Comparison of ENCODE assay signal across 8 cellular contexts in genomic region chr15:77907824-77908751, GRCh38.
DNase-seq lines count a peak whose midpoint lies in the region; ATAC-seq, FAIRE-seq and TF ChIP-seq lines count a peak whose summit lies in the region.

No MANE protein-coding gene starts in this region.

- 0 out of 2 replicates have a peak overlapping the region, but pooled peaks have one; percentile 65 for H2AFZ ChIP-seq in PC-3 (ENCODE audit: low read length)

- peak; percentile 26 for TF ChIP-seq CTCF in AG09319 (IDR thresholded peaks at IDR 0.05; ENCODE audit: low read depth, low read length)
- peak; percentile 53 for TF ChIP-seq CTCF in PC-3 (conservative IDR thresholded peaks at IDR 0.05; ENCODE audit: low read depth, low read length)
- TF ChIP-seq CTCF in astrocyte of the cerebellum (IDR thresholded peaks at IDR 0.05; ENCODE audit: low read depth, low read length, missing control alignments): peak; percentile 57
- TF ChIP-seq CTCF in lower lobe of right lung (IDR thresholded peaks at IDR 0.05): peak; percentile 30
- TF ChIP-seq CTCF in type B pancreatic cell (conservative IDR thresholded peaks at IDR 0.05): no peak

- no peak overlapping the region for H3K9ac ChIP-seq in PC-3 (ENCODE audit: low read length)

- intact Hi-C loops in PC-3 (cut with micrococcal nuclease) (no loop called here), lower lobe of right lung (cut with DNase I) (no loop called here)

- H3K4me2 ChIP-seq in PC-3 (ENCODE audit: low read length): peak overlapping the region; percentile 69; the same call in 1 of the 2 replicates

- H3K4me3 Mint-ChIP-seq in type B pancreatic cell: no peak overlapping the region

- no peaks in the 10 kb centered on the region for H3K36me3 Mint-ChIP-seq in type B pancreatic cell

- ATAC-seq in PC-3 (peak; percentile 68), lower lobe of right lung (peak; percentile 55 to 56), GM18505 (IDR thresholded peaks at IDR 0.05; ENCODE audit: unreplicated experiment) (no peak)

- no peaks in the 10 kb centered on the region for H3K9me3 ChIP-seq in PC-3 (ENCODE audit: low read length)
- H3K9me3 ChIP-seq in lower lobe of right lung: no peaks in the 10 kb centered on the region

- H3K4me1 ChIP-seq in PC-3 (ENCODE audit: insufficient read depth, low read length): no peaks in the 10 kb centered on the region
- H3K4me1 ChIP-seq in lower lobe of right lung: no peaks in the 10 kb centered on the region

- POLR2A ChIA-PET in PC-3 (lab: Charles Lee; ENCODE audit: unreplicated experiment): no interaction called here

- H3K27ac ChIP-seq in PC-3 (ENCODE audit: low read length) (no peak overlapping the region), lower lobe of right lung (no peak overlapping the region)

- no peaks in the 10 kb centered on the region for H3K9me3 Mint-ChIP-seq in type B pancreatic cell

- FAIRE-seq in GM19239 (lab: Jason Lieb, UNC): peak; percentile 33

- CTCF ChIA-PET in PC-3 (lab: Charles Lee): no interaction called here

- H3K27ac Mint-ChIP-seq in type B pancreatic cell: no peak overlapping the region

- H3K4me1 Mint-ChIP-seq in type B pancreatic cell (ENCODE audit: unreplicated experiment): no peaks in the 10 kb centered on the region

- no peaks in the 10 kb centered on the region for H4K20me1 ChIP-seq in PC-3 (ENCODE audit: low read length)

- H3K36me3 ChIP-seq in PC-3 (ENCODE audit: low read depth, low read length) (no peaks in the 10 kb centered on the region), lower lobe of right lung (no peaks in the 10 kb centered on the region)

- H3F3A ChIP-seq in PC-3 (ENCODE audit: low read length, unreplicated experiment): no peaks in the 10 kb centered on the region

- H3K27me3 ChIP-seq in PC-3 (ENCODE audit: low read length) (peaks cover 6% of the 10 kb centered on the region; the same call in 1 of the 2 replicates), lower lobe of right lung (ENCODE audit: low read depth) (no peaks in the 10 kb centered on the region)

- no peak for TF ChIP-seq POLR2A in GM18505 (IDR thresholded peaks at IDR 0.05; ENCODE audit: borderline replicate concordance, extremely low read depth, insufficient read depth, insufficient read length)

- no peaks in the 10 kb centered on the region for H3K27me3 Mint-ChIP-seq in type B pancreatic cell

- no TSS peak for BruUV-seq in PC-3 (replicated peaks; lab: Mats Ljungman, UMichigan)

- no peaks in the 10 kb centered on the region for H3K79me2 ChIP-seq in PC-3 (ENCODE audit: low read length)

- DNase-seq in AG09319 (ENCODE audit: extremely low read depth, low read depth) (no peak), GM19239 (ENCODE audit: insufficient read length, low spot score) (no peak), PC-3 (peak; percentile 60), astrocyte of the cerebellum (ENCODE audit: low read depth) (no peak), lower lobe of right lung (no peak), type B pancreatic cell (ENCODE audit: extremely low spot score, unreplicated experiment) (peak; percentile 60), KG1 (lab: John Stamatoyannopoulos, UW) (no peak)

- in situ Hi-C loops in astrocyte of the cerebellum (cut with HindIII; ENCODE audit: low sequenced_read_pairs): no loop called here

- H3K9me2 ChIP-seq in PC-3 (replicated peaks; ENCODE audit: low read length): no peaks in the 10 kb centered on the region

- H3K4me3 ChIP-seq in PC-3 (ENCODE audit: low read length) (no peak overlapping the region), astrocyte of the cerebellum (ENCODE audit: low read depth, low read length) (no peak overlapping the region), lower lobe of right lung (no peak overlapping the region)

Comparison
In these comparisons a context has a peak if more than half of its experiments do, and no peak if none do; other contexts are left out.
1. DNase-seq: peak in PC-3 (single experiment) and type B pancreatic cell (single experiment); none in AG09319 (single experiment), GM19239 (single experiment), astrocyte of the cerebellum (single experiment), lower lobe of right lung (single experiment) and KG1 (single experiment).